2 cellular contexts compared by ENCODE assay signal in genomic region chr6:39378175-39378889, GRCh38.
TF ChIP-seq lines count a peak whose summit lies in the region.

No MANE protein-coding gene starts in this region.

TF ChIP-seq in K562, 482 proteins besides CTCF, POLR2A, EP300 and RAD21 (continues in another document):
- TF ChIP-seq ZNF140 (CRISPR knock-in tag; IDR thresholded peaks at IDR 0.05), result no peak
- no peak for TF ChIP-seq THRAP3 (IDR thresholded peaks at IDR 0.05; ENCODE audit: borderline replicate concordance)
- TF ChIP-seq FOXA3 (CRISPR knock-in tag; conservative IDR thresholded peaks at IDR 0.05 in 1 of 2, IDR thresholded peaks at IDR 0.05 in 1 of 2), result no peak
- no peak for TF ChIP-seq DIDO1 (tag; IDR thresholded peaks at IDR 0.05; ENCODE audit: low read depth)
- TF ChIP-seq TSC22D4 (tag; IDR thresholded peaks at IDR 0.05), result 0 out of 2 replicates have a peak, but pooled peaks have one; percentile 81
- no peak for TF ChIP-seq NR2F6 (CRISPR knock-in tag; IDR thresholded peaks at IDR 0.05)
- TF ChIP-seq, protein P1, sequence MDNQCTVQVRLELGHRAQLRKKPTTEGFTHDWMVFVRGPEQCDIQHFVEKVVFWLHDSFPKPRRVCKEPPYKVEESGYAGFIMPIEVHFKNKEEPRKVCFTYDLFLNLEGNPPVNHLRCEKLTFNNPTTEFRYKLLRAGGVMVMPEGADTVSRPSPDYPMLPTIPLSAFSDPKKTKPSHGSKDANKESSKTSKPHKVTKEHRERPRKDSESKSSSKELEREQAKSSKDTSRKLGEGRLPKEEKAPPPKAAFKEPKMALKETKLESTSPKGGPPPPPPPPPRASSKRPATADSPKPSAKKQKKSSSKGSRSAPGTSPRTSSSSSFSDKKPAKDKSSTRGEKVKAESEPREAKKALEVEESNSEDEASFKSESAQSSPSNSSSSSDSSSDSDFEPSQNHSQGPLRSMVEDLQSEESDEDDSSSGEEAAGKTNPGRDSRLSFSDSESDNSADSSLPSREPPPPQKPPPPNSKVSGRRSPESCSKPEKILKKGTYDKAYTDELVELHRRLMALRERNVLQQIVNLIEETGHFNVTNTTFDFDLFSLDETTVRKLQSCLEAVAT (IDR thresholded peaks at IDR 0.05), result 0 out of 4 replicates have a peak, but pooled peaks of 1 of the 2 experiments have one; percentile 38
- TF ChIP-seq ZNF707 (CRISPR knock-in tag; conservative IDR thresholded peaks at IDR 0.05), result no peak
- TF ChIP-seq ZBTB26 (CRISPR knock-in tag; IDR thresholded peaks at IDR 0.05), result 0 out of 2 replicates have a peak, but pooled peaks have one; percentile 67
- TF ChIP-seq, protein P2, sequence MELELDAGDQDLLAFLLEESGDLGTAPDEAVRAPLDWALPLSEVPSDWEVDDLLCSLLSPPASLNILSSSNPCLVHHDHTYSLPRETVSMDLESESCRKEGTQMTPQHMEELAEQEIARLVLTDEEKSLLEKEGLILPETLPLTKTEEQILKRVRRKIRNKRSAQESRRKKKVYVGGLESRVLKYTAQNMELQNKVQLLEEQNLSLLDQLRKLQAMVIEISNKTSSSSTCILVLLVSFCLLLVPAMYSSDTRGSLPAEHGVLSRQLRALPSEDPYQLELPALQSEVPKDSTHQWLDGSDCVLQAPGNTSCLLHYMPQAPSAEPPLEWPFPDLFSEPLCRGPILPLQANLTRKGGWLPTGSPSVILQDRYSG (tag; conservative IDR thresholded peaks at IDR 0.05; ENCODE audit: low read depth), result no peak
- no peak for TF ChIP-seq GMEB1 (CRISPR knock-in tag; IDR thresholded peaks at IDR 0.05)
- no peak for TF ChIP-seq ETV5 (CRISPR knock-in tag; IDR thresholded peaks at IDR 0.05; ENCODE audit: low read depth)
- TF ChIP-seq ZFP36 (IDR thresholded peaks at IDR 0.05; ENCODE audit: low read depth, low read length, partially characterized antibody), result no peak
- no peak for TF ChIP-seq TGIF2 (CRISPR knock-in tag; IDR thresholded peaks at IDR 0.05)
- no peak for TF ChIP-seq ZSCAN29 (IDR thresholded peaks at IDR 0.05)
- TF ChIP-seq, protein P3, sequence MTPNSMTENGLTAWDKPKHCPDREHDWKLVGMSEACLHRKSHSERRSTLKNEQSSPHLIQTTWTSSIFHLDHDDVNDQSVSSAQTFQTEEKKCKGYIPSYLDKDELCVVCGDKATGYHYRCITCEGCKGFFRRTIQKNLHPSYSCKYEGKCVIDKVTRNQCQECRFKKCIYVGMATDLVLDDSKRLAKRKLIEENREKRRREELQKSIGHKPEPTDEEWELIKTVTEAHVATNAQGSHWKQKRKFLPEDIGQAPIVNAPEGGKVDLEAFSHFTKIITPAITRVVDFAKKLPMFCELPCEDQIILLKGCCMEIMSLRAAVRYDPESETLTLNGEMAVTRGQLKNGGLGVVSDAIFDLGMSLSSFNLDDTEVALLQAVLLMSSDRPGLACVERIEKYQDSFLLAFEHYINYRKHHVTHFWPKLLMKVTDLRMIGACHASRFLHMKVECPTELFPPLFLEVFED (CRISPR knock-in tag; conservative IDR thresholded peaks at IDR 0.05), result 0 out of 2 replicates have a peak, but pooled peaks have one; percentile 47
- no peak for TF ChIP-seq SNIP1 (IDR thresholded peaks at IDR 0.05; ENCODE audit: low read depth)
- TF ChIP-seq CREM (IDR thresholded peaks at IDR 0.05; ENCODE audit: low read depth), result no peak
- no peak for TF ChIP-seq CCNT2 (IDR thresholded peaks at IDR 0.05; ENCODE audit: borderline replicate concordance, extremely low read depth, insufficient read length, low read depth, low read length)
- TF ChIP-seq OTX1 (CRISPR knock-in tag; IDR thresholded peaks at IDR 0.05), result 0 out of 2 replicates have a peak, but pooled peaks have one; percentile 32
- peak; percentile 13; the same call in 1 of the 2 replicates for TF ChIP-seq EHMT2 (IDR thresholded peaks at IDR 0.05)

TF ChIP-seq in HepG2, 621 proteins besides CTCF, POLR2A, EP300 and RAD21:
- no peak for TF ChIP-seq ZC3H4 (CRISPR knock-in tag; IDR thresholded peaks at IDR 0.05; ENCODE audit: borderline replicate concordance)
- TF ChIP-seq ZNF3 (CRISPR knock-in tag; IDR thresholded peaks at IDR 0.05), result no peak
- TF ChIP-seq IKZF1 (IDR thresholded peaks at IDR 0.05), result no peak
- TF ChIP-seq ZNF282 (IDR thresholded peaks at IDR 0.05; ENCODE audit: partially characterized antibody), result peak; percentile 92
- peak; percentile 94 for TF ChIP-seq NBN (conservative IDR thresholded peaks at IDR 0.05)
- TF ChIP-seq STAG1 (CRISPR knock-in tag; IDR thresholded peaks at IDR 0.05), result no peak
- no peak for TF ChIP-seq CCDC6 (CRISPR knock-in tag; IDR thresholded peaks at IDR 0.05)
- TF ChIP-seq KLF11 (CRISPR knock-in tag; IDR thresholded peaks at IDR 0.05), result no peak
- no peak for TF ChIP-seq CBX2 (IDR thresholded peaks at IDR 0.05; ENCODE audit: low read depth, low read length)
- no peak for TF ChIP-seq CBX2 (CRISPR knock-in tag; IDR thresholded peaks at IDR 0.05; ENCODE audit: low read depth)
- no peak for TF ChIP-seq ZFX (CRISPR knock-in tag; IDR thresholded peaks at IDR 0.05; ENCODE audit: low read depth)
- no peak for TF ChIP-seq GMEB1 (CRISPR knock-in tag; IDR thresholded peaks at IDR 0.05; ENCODE audit: borderline replicate concordance)
- TF ChIP-seq ZNF460 (CRISPR knock-in tag; IDR thresholded peaks at IDR 0.05; ENCODE audit: borderline replicate concordance), result no peak
- TF ChIP-seq GTF2F1 (IDR thresholded peaks at IDR 0.05; ENCODE audit: low read length), result no peak
- no peak for TF ChIP-seq SOX13 (IDR thresholded peaks at IDR 0.05)
- no peak for TF ChIP-seq SOX13 (CRISPR knock-in tag; conservative IDR thresholded peaks at IDR 0.05 in 1 of 2, IDR thresholded peaks at IDR 0.05 in 1 of 2)
- no peak for TF ChIP-seq ZSCAN31 (CRISPR knock-in tag; IDR thresholded peaks at IDR 0.05; ENCODE audit: low read depth)
- TF ChIP-seq ZNF704 (CRISPR knock-in tag; IDR thresholded peaks at IDR 0.05; ENCODE audit: borderline replicate concordance), result no peak
- TF ChIP-seq MAFK (conservative IDR thresholded peaks at IDR 0.05 in 1 of 2, IDR thresholded peaks at IDR 0.05 in 1 of 2; ENCODE audit: low read length in 2 of 2), result no peak
- TF ChIP-seq NPAS2 (CRISPR knock-in tag; IDR thresholded peaks at IDR 0.05; ENCODE audit: borderline replicate concordance), result no peak
- TF ChIP-seq MNT (IDR thresholded peaks at IDR 0.05), result peak; percentile 75
- TF ChIP-seq MIER3 (CRISPR knock-in tag; IDR thresholded peaks at IDR 0.05; ENCODE audit: borderline replicate concordance), result no peak
- TF ChIP-seq ARNT (IDR thresholded peaks at IDR 0.05), result 0 out of 2 replicates have a peak, but pooled peaks have one; percentile 57
- TF ChIP-seq SP1 (IDR thresholded peaks at IDR 0.05), result 0 out of 2 replicates have a peak, but pooled peaks have one; percentile 38
- TF ChIP-seq SP1 (CRISPR knock-in tag; IDR thresholded peaks at IDR 0.05), result no peak
- 0 out of 2 replicates have a peak, but pooled peaks have one; percentile 56 for TF ChIP-seq PLRG1 (conservative IDR thresholded peaks at IDR 0.05)
- peak; percentile 21; the same call in 1 of the 2 replicates for TF ChIP-seq FOXP1 (IDR thresholded peaks at IDR 0.05)
- TF ChIP-seq FOXP1 (CRISPR knock-in tag; IDR thresholded peaks at IDR 0.05), result no peak
- TF ChIP-seq RAD51 (IDR thresholded peaks at IDR 0.05; ENCODE audit: borderline replicate concordance), result 0 out of 2 replicates have a peak, but pooled peaks have one; percentile 14
- 0 out of 2 replicates have a peak, but pooled peaks have one; percentile 9 for TF ChIP-seq NONO (IDR thresholded peaks at IDR 0.05)
- no peak for TF ChIP-seq NONO (CRISPR knock-in tag; conservative IDR thresholded peaks at IDR 0.05)
- no peak for TF ChIP-seq CBX5 (CRISPR knock-in tag; IDR thresholded peaks at IDR 0.05; ENCODE audit: borderline replicate concordance)
- no peak for TF ChIP-seq REST (IDR thresholded peaks at IDR 0.05; ENCODE audit: borderline replicate concordance in 1 of 2, low read depth in 1 of 2, low read length in 2 of 2)
- no peak for TF ChIP-seq YEATS2 (CRISPR knock-in tag; IDR thresholded peaks at IDR 0.05; ENCODE audit: borderline replicate concordance)
- peak; percentile 76 for TF ChIP-seq PHB2 (IDR thresholded peaks at IDR 0.05; ENCODE audit: partially characterized antibody)
- TF ChIP-seq ZNF350 (CRISPR knock-in tag; IDR thresholded peaks at IDR 0.05; ENCODE audit: borderline replicate concordance, low read depth), result no peak
- TF ChIP-seq KLF12 (CRISPR knock-in tag; IDR thresholded peaks at IDR 0.05; ENCODE audit: borderline replicate concordance), result no peak
- TF ChIP-seq ZBTB43 (CRISPR knock-in tag; conservative IDR thresholded peaks at IDR 0.05), result no peak
- no peak for TF ChIP-seq IRF1 (CRISPR knock-in tag; IDR thresholded peaks at IDR 0.05; ENCODE audit: low read depth)
- no peak for TF ChIP-seq GLI4 (CRISPR knock-in tag; IDR thresholded peaks at IDR 0.05; ENCODE audit: borderline replicate concordance)
- TF ChIP-seq AGO2 (optimal IDR thresholded peaks at IDR 0.05; ENCODE audit: low read depth, low read length), result no peak
